Comparison of ENCODE assay signal across 15 cellular contexts in the genomic region with DNA sequence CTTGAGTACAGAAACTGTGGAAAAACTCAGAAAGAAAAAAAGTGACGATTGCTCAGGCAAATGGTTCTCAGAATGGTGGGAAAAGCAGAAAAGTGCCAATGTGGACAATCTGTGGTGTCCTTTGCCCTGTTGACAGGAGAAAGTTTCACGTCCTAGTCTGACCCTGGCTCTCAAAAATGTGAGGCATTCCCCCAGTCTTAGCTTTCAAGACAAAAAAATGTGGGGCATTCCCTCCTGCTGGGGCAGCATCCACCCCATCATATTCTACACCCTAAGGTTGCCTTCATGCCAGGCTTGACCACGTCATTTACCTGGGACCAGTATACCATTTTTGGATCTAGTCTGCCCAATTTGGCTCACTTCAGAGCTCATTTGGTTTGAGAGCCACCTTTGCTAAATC. TPM values are rescaled to one million over a fixed set of nuclear protein-coding genes. Genes with fewer than 3 reads are reported as not detected.
DNase-seq lines count a peak whose midpoint lies in the region; ATAC-seq and TF ChIP-seq lines count a peak whose summit lies in the region.
"Had no signal": no experiment of that assay in that cellular context is flagged by ENCODE, and none has a peak within 500 bp of the region (broad histone marks: within the 10 kb centered on the region; RNA-seq: fewer than 3 reads in every experiment).

No MANE protein-coding gene starts in this region.

- H3K4me3 ChIP-seq in Caco-2 (ENCODE audit: low read depth, low read length) (no peak overlapping the region), IMR-90 (ENCODE audit: insufficient read depth, low read depth, low read length) (no peak overlapping the region), endodermal cell (ENCODE audit: low read length) (no peak overlapping the region), osteoblast (ENCODE audit: insufficient read depth, low read length) (no peak overlapping the region), MM.1S (ENCODE audit: low read length) (no peak overlapping the region)
- H3K4me3 ChIP-seq: BLaER1 treated with 17β-estradiol and CSF1 and Interleukin-3, amounts not matched to agents 10 nM and 100 nM; HAP-1; SJSA1 had no signal

- H3K9ac ChIP-seq in IMR-90 (ENCODE audit: low read depth, low read length) (no peak overlapping the region), endodermal cell (ENCODE audit: extremely low read depth, low read length, poor library complexity, severe bottlenecking) (no peak overlapping the region), MM.1S (ENCODE audit: low read length) (no peak overlapping the region)
- H3K9ac ChIP-seq: BLaER1 treated with 17β-estradiol and CSF1 and Interleukin-3, amounts not matched to agents 10 nM and 100 nM had no signal

- H4K20me1 ChIP-seq in IMR-90 (ENCODE audit: insufficient read depth, low read length), result no peaks in the 10 kb centered on the region
- no peaks in the 10 kb centered on the region for H4K20me1 ChIP-seq in osteoblast (ENCODE audit: insufficient read depth, low read length)
- H4K20me1 ChIP-seq in MM.1S (ENCODE audit: insufficient read depth, low read length), result no peaks in the 10 kb centered on the region
- H4K20me1 ChIP-seq: BLaER1 treated with 17β-estradiol and CSF1 and Interleukin-3, amounts not matched to agents 10 nM and 100 nM had no signal

- H3K27me3 ChIP-seq in Caco-2 (replicated peaks; ENCODE audit: control insufficient read depth, insufficient read depth, low read length) (no peaks in the 10 kb centered on the region), IMR-90 (ENCODE audit: control insufficient read depth, insufficient read depth, low read length) (no peaks in the 10 kb centered on the region), endodermal cell (ENCODE audit: control insufficient read depth, insufficient read depth, low read length, poor library complexity, severe bottlenecking) (no peaks in the 10 kb centered on the region), osteoblast (ENCODE audit: insufficient read depth, low read length) (peaks cover 9% of the 10 kb centered on the region), MM.1S (replicated peaks; ENCODE audit: insufficient read depth, low read length) (no peaks in the 10 kb centered on the region)
- H3K27me3 ChIP-seq: BLaER1 treated with 17β-estradiol and CSF1 and Interleukin-3, amounts not matched to agents 10 nM and 100 nM; SJSA1 had no signal

- TF ChIP-seq RAD21 in IMR-90 (IDR thresholded peaks at IDR 0.05; ENCODE audit: low read length), result no peak

- BruUV-seq in Caco-2 (replicated peaks; lab: Mats Ljungman, UMichigan) (no TSS peak), IMR-90 (replicated peaks; lab: Mats Ljungman, UMichigan) (no TSS peak)

- H4K91ac ChIP-seq in IMR-90 (ENCODE audit: insufficient read depth, low read depth, low read length), result no peak overlapping the region; the same call in 1 of the 2 replicates

- peak; percentile 56 for ATAC-seq in IMR-90 (ENCODE audit: low read depth)
- no peak for ATAC-seq in HG02938 (IDR thresholded peaks at IDR 0.05; ENCODE audit: unreplicated experiment)

- H3K14ac ChIP-seq in IMR-90 (replicated peaks; ENCODE audit: low read depth, low read length), result no peak overlapping the region

- H2BK20ac ChIP-seq in IMR-90 (ENCODE audit: low read depth, low read length), result no peak overlapping the region

- no peak overlapping the region for H4K5ac ChIP-seq in IMR-90 (ENCODE audit: low read depth, low read length)

- H2BK15ac ChIP-seq in IMR-90 (ENCODE audit: low read depth, low read length), result no peak overlapping the region

- H3K9me2 ChIP-seq in MM.1S (replicated peaks; ENCODE audit: insufficient read depth, low read length), result no peaks in the 10 kb centered on the region

- intact Hi-C loops in Caco-2 (cut with micrococcal nuclease; ENCODE audit: unreplicated experiment), result no loop called here
- intact Hi-C loops in IMR-90 (cut with micrococcal nuclease), result no loop called here

- H3K79me2 ChIP-seq in osteoblast (ENCODE audit: insufficient read depth, low read length), result no peaks in the 10 kb centered on the region
- no peaks in the 10 kb centered on the region for H3K79me2 ChIP-seq in MM.1S (ENCODE audit: low read length)

- no peak overlapping the region for H3K56ac ChIP-seq in IMR-90 (ENCODE audit: extremely low read depth, insufficient read depth, low read length)

- WGBS in IMR-90 (ENCODE audit: extremely low coverage in 2 of 2, insufficient read length in 1 of 2), 2 experiments, result 83% methylated on average over 1 of the region's 3 CpGs; no CpG with 5 or more reads in 1 of the 2 experiments
- WGBS in endodermal cell (ENCODE audit: insufficient coverage in 1 of 2, insufficient read length in 1 of 2), 2 experiments, result 84% methylated on average over 3 of the region's 3 CpGs

- no peaks in the 10 kb centered on the region for H3K79me1 ChIP-seq in IMR-90 (ENCODE audit: low read depth in 1 of 2, low read length in 2 of 2)

- no peaks in the 10 kb centered on the region for H3K9me3 Mint-ChIP-seq in Caco-2 (ENCODE audit: unreplicated experiment)
- H3K9me3 Mint-ChIP-seq in endodermal cell, result no peaks in the 10 kb centered on the region

- POLR2A ChIA-PET in Caco-2 (lab: Charles Lee), result interaction anchor here (0.6 kb wide), 1 partner anchor 84 kb away, joined by 5 read pairs; no protein-coding TSS in a partner anchor
- POLR2A ChIA-PET in IMR-90 (lab: Charles Lee; ENCODE audit: unreplicated experiment), result no interaction called here

- H3K9me3 ChIP-seq in Caco-2 (no peaks in the 10 kb centered on the region), IMR-90 (ENCODE audit: control insufficient read depth, insufficient read depth, low read length) (no peaks in the 10 kb centered on the region), endodermal cell (ENCODE audit: control insufficient read depth, low read length) (no peaks in the 10 kb centered on the region), osteoblast (ENCODE audit: low read depth, low read length) (no peaks in the 10 kb centered on the region), MM.1S (replicated peaks; ENCODE audit: insufficient read depth, low read length) (no peaks in the 10 kb centered on the region)
- H3K9me3 ChIP-seq: BLaER1 treated with 17β-estradiol and CSF1 and Interleukin-3, amounts not matched to agents 10 nM and 100 nM; HAP-1; SJSA1 had no signal

- H3K18ac ChIP-seq in IMR-90 (ENCODE audit: low read depth, low read length), result no peak overlapping the region

- H3K4ac ChIP-seq in IMR-90 (ENCODE audit: low read depth, low read length), result no peak overlapping the region

- no peaks in the 10 kb centered on the region for H3K4me1 ChIP-seq in Caco-2
- 0 out of 2 replicates have a peak, but pooled peaks cover 2% of the 10 kb centered on the region for H3K4me1 ChIP-seq in IMR-90 (ENCODE audit: control insufficient read depth, insufficient read depth, low read length)
- H3K4me1 ChIP-seq in endodermal cell (ENCODE audit: control insufficient read depth, insufficient read depth, low read length), result no peaks in the 10 kb centered on the region
- H3K4me1 ChIP-seq in osteoblast (ENCODE audit: insufficient read depth, low read length), result no peaks in the 10 kb centered on the region
- no peaks in the 10 kb centered on the region for H3K4me1 ChIP-seq in MM.1S (ENCODE audit: low read length)
- H3K4me1 ChIP-seq: HAP-1, SJSA1 had no signal

- CTCF ChIA-PET in Caco-2 (lab: Charles Lee) (no interaction called here), IMR-90 (lab: Yijun Ruan, JAX) (interaction anchor here (0.5 to 0.6 kb wide), 2 partner anchors 325 to 406 kb away, joined by 3 read pairs; no protein-coding TSS in a partner anchor)

- no peak for TF ChIP-seq POLR2A in IMR-90 (IDR thresholded peaks at IDR 0.05; ENCODE audit: low read depth, low read length)

- H3K27me3 Mint-ChIP-seq in Caco-2 (ENCODE audit: insufficient read depth, unreplicated experiment) (no peaks in the 10 kb centered on the region), endodermal cell (ENCODE audit: insufficient read depth) (no peaks in the 10 kb centered on the region)

- no peak overlapping the region for H2AK5ac ChIP-seq in IMR-90 (ENCODE audit: low read depth, low read length)

- DNase-seq in Caco-2 (no peak), IMR-90 (no peak), endodermal cell (peak; percentile 76), osteoblast (ENCODE audit: insufficient read length, low spot score, missing footprints) (no peak), MM.1S (no peak), NCI-H1694 treated with DMSO at 0.1 percent for 48 hours (lab: John Stamatoyannopoulos, UW) (no peak)
- DNase-seq: NCI-H1048, NCI-H146, NCI-H226, NCI-H526 treated with DMSO at 0.1 percent for 48 hours had no signal

- in situ Hi-C loops in IMR-90 (cut with MboI; ENCODE audit: low sequenced_read_pairs), result loop anchor here (5.0 kb wide), 1 partner anchor 332 kb away; no protein-coding TSS in a partner anchor

- H3K27ac Mint-ChIP-seq in Caco-2 (ENCODE audit: unreplicated experiment) (no peak overlapping the region), endodermal cell (no peak overlapping the region)

- H3K4me2 ChIP-seq in IMR-90 (ENCODE audit: low read depth, low read length), result no peak overlapping the region
- H3K4me2 ChIP-seq in osteoblast (ENCODE audit: insufficient read depth, low read length), result no peak overlapping the region
- H3K4me2 ChIP-seq in MM.1S (ENCODE audit: low read depth, low read length), result no peak overlapping the region
- H3K4me2 ChIP-seq: BLaER1 treated with 17β-estradiol and CSF1 and Interleukin-3, amounts not matched to agents 10 nM and 100 nM had no signal

- no peak overlapping the region for H2AFZ ChIP-seq in IMR-90 (replicated peaks; ENCODE audit: low read length, poor library complexity)
- peak overlapping the region; percentile 32 for H2AFZ ChIP-seq in osteoblast (ENCODE audit: low read length)
- H2AFZ ChIP-seq in MM.1S (ENCODE audit: low read length), result no peak overlapping the region

- H3F3A ChIP-seq in MM.1S (ENCODE audit: insufficient read depth, low read length), result no peaks in the 10 kb centered on the region

- no peaks in the 10 kb centered on the region for H3K36me3 ChIP-seq in Caco-2 (ENCODE audit: control insufficient read depth, insufficient read depth, low read length)
- no peaks in the 10 kb centered on the region for H3K36me3 ChIP-seq in IMR-90 (ENCODE audit: control insufficient read depth, insufficient read depth, low read length)
- H3K36me3 ChIP-seq in endodermal cell (ENCODE audit: control insufficient read depth, insufficient read depth, low read length), result no peaks in the 10 kb centered on the region
- no peaks in the 10 kb centered on the region for H3K36me3 ChIP-seq in osteoblast (ENCODE audit: insufficient read depth, low read length)
- H3K36me3 ChIP-seq in MM.1S (replicated peaks; ENCODE audit: insufficient read depth, low read length), result no peaks in the 10 kb centered on the region
- H3K36me3 ChIP-seq: BLaER1 treated with 17β-estradiol and CSF1 and Interleukin-3, amounts not matched to agents 10 nM and 100 nM; HAP-1; SJSA1 had no signal

- H2BK120ac ChIP-seq in IMR-90 (ENCODE audit: low read depth, low read length), result no peak overlapping the region

- H3K27ac ChIP-seq in IMR-90 (ENCODE audit: insufficient read depth, low read length) (no peak overlapping the region), endodermal cell (ENCODE audit: low read depth, low read length) (no peak overlapping the region), osteoblast (ENCODE audit: low read depth, low read length) (no peak overlapping the region), MM.1S (ENCODE audit: low read length) (no peak overlapping the region)
- H3K27ac ChIP-seq: BLaER1 treated with 17β-estradiol and CSF1 and Interleukin-3, amounts not matched to agents 10 nM and 100 nM; RWPE1; SJSA1 had no signal

- H3K23ac ChIP-seq in IMR-90 (ENCODE audit: low read depth, low read length), result no peak overlapping the region

- no peaks in the 10 kb centered on the region for H3K9me1 ChIP-seq in IMR-90 (ENCODE audit: insufficient read depth, low read length)

- H3K4me3 Mint-ChIP-seq in Caco-2 (ENCODE audit: unreplicated experiment) (peak overlapping the region; percentile 35), endodermal cell (no peak overlapping the region)

- dilution Hi-C loops in IMR-90 (cut with HindIII; ENCODE audit: low sequenced_read_pairs, unreplicated experiment), result no loop called here

- TF ChIP-seq CTCF in Caco-2 (IDR thresholded peaks at IDR 0.05; ENCODE audit: insufficient read depth in 1 of 2, low read depth in 1 of 2, low read length in 1 of 2, severe bottlenecking in 1 of 2, unreplicated experiment in 1 of 2) (no peak), IMR-90 (conservative IDR thresholded peaks at IDR 0.05; ENCODE audit: low read depth, low read length) (no peak), endodermal cell (conservative IDR thresholded peaks at IDR 0.05) (no peak), osteoblast (IDR thresholded peaks at IDR 0.05; ENCODE audit: extremely low read depth, low read depth, low read length) (no peak), MM.1S (IDR thresholded peaks at IDR 0.05; ENCODE audit: low read length) (no peak)

- H4K8ac ChIP-seq in IMR-90 (ENCODE audit: low read depth in 2 of 2, low read length in 2 of 2), result no peak overlapping the region

- H2BK5ac ChIP-seq in IMR-90 (ENCODE audit: low read depth, low read length, poor library complexity, severe bottlenecking), result no peak overlapping the region

- H3K36me3 Mint-ChIP-seq in Caco-2 (ENCODE audit: insufficient read depth, unreplicated experiment) (no peaks in the 10 kb centered on the region), endodermal cell (ENCODE audit: low read depth) (no peaks in the 10 kb centered on the region)

- H3K4me1 Mint-ChIP-seq in Caco-2 (ENCODE audit: low read depth, unreplicated experiment), result peaks cover 5% of the 10 kb centered on the region
- peaks cover 13% of the 10 kb centered on the region for H3K4me1 Mint-ChIP-seq in endodermal cell

- H2AK9ac ChIP-seq in IMR-90 (replicated peaks; ENCODE audit: low read depth, low read length, poor library complexity), result no peak overlapping the region

RNA-seq across cellular contexts. Expression of gene ANAPC7, which starts 20.7 kb away (rescaled TPM):
- total RNA-seq in Caco-2 (2022) (90.4 and 93.8 TPM in 2 replicates), IMR-90 (2012; rRNA removed) (57.9 and 61.4 TPM in 2 replicates), endodermal cell (100 to 1,000 TPM in 1 of 2 donors, 10 to 100 TPM in 1; 86.0 to 100 TPM), osteoblast (28.0 and 31.5 TPM in 2 replicates)
- 38.7 and 46.4 TPM in 2 replicates for polyA plus RNA-seq in IMR-90 (2012; rRNA removed)
- polyA plus RNA-seq in IMR-90 (2012; cell fraction: cytosol; rRNA removed), result 22.9 and 25.4 TPM in 2 replicates
- polyA plus RNA-seq in IMR-90 (2012; cell fraction: nucleus; rRNA removed; ENCODE audit: low replicate concordance), result 78.7 and 172 TPM in 2 replicates
- polyA plus RNA-seq in endodermal cell (2013, experiment 1 of 2), result 60.2 TPM
- polyA plus RNA-seq in endodermal cell (2013, experiment 2 of 2), result 66.0 TPM

RNA-seq across cellular contexts. Expression of gene ARPC3, which starts 25.9 kb away (rescaled TPM):
- total RNA-seq in Caco-2 (2022), result 302 and 309 TPM in 2 replicates
- total RNA-seq in IMR-90 (2012; rRNA removed), result 204 and 234 TPM in 2 replicates
- 85.6 and 192 TPM in 2 replicates for polyA plus RNA-seq in IMR-90 (2012; rRNA removed)
- polyA plus RNA-seq in IMR-90 (2012; cell fraction: cytosol; rRNA removed), result 15.2 and 51.4 TPM in 2 replicates
- polyA plus RNA-seq in IMR-90 (2012; cell fraction: nucleus; rRNA removed; ENCODE audit: low replicate concordance), result 4.2 and 57.1 TPM in 2 replicates
- total RNA-seq in endodermal cell, result 100 to 1,000 TPM; 218 to 227 TPM
- 289 TPM for polyA plus RNA-seq in endodermal cell (2013, experiment 1 of 2)
- polyA plus RNA-seq in endodermal cell (2013, experiment 2 of 2), result 289 TPM
- total RNA-seq in osteoblast, result 258 and 263 TPM in 2 replicates

RNA-seq across cellular contexts. Expression of gene GPN3, which starts 43.8 kb away (rescaled TPM):
- total RNA-seq in Caco-2 (2022) (35.0 and 39.0 TPM in 2 replicates), IMR-90 (2012; rRNA removed) (7.7 and 24.7 TPM in 2 replicates), endodermal cell (10 to 100 TPM; 40.8 to 50.7 TPM), osteoblast (10.9 and 12.3 TPM in 2 replicates)
- polyA plus RNA-seq in IMR-90 (2012; rRNA removed), result 11.4 and 14.9 TPM in 2 replicates
- 6.1 and 12.4 TPM in 2 replicates for polyA plus RNA-seq in IMR-90 (2012; cell fraction: cytosol; rRNA removed)
- polyA plus RNA-seq in IMR-90 (2012; cell fraction: nucleus; rRNA removed; ENCODE audit: low replicate concordance), result 1.1 and 4.0 TPM in 2 replicates
- polyA plus RNA-seq in endodermal cell (2013, experiment 1 of 2), result 33.1 TPM
- 33.4 TPM for polyA plus RNA-seq in endodermal cell (2013, experiment 2 of 2)

RNA-seq across cellular contexts. Expression of gene FAM216A, which starts 44.4 kb away (rescaled TPM):
- total RNA-seq in Caco-2 (2022), result 13.1 and 15.9 TPM in 2 replicates
- total RNA-seq in IMR-90 (2012; rRNA removed), result 14.0 and 18.9 TPM in 2 replicates
- polyA plus RNA-seq in IMR-90 (2012; rRNA removed), result 31.1 and 31.4 TPM in 2 replicates
- polyA plus RNA-seq in IMR-90 (2012; cell fraction: cytosol; rRNA removed), result 8.7 and 14.4 TPM in 2 replicates
- 10.4 and 28.3 TPM in 2 replicates for polyA plus RNA-seq in IMR-90 (2012; cell fraction: nucleus; rRNA removed; ENCODE audit: low replicate concordance)
- 1 to 10 TPM; 5.5 to 7.2 TPM for total RNA-seq in endodermal cell
- 24.6 TPM for polyA plus RNA-seq in endodermal cell (2013, experiment 1 of 2)
- 24.0 TPM for polyA plus RNA-seq in endodermal cell (2013, experiment 2 of 2)
- total RNA-seq in osteoblast, result 7.2 and 8.3 TPM in 2 replicates
